ENCODE assay signal across 23 cellular contexts in genomic region chr2:105139556-105140236, GRCh38.
A peak's percentile ranks its signal among the peaks of the same experiment; 100 is the strongest.
DNase-seq lines count a peak whose midpoint lies in the region; ATAC-seq, FAIRE-seq and TF ChIP-seq lines count a peak whose summit lies in the region.
"Had no signal": no experiment of that assay in that cellular context is flagged by ENCODE, and none has a peak within 500 bp of the region (broad histone marks: within the 10 kb centered on the region; RNA-seq: fewer than 3 reads in every experiment).

No MANE protein-coding gene starts in this region.

- intact Hi-C loops in stomach (cut with DNase I; ENCODE audit: low total_unique reads) = no loop called here

- H3K79me2 ChIP-seq in mesendoderm (ENCODE audit: control insufficient read depth, insufficient read depth, low read length) = no peaks in the 10 kb centered on the region

- DNase-seq in A172 (ENCODE audit: low spot score) (peak; percentile 22), HTR-8/SVneo (ENCODE audit: insufficient read length, low spot score) (no peak), astrocyte of the cerebellum (ENCODE audit: low read depth) (peak; percentile 18), mesendoderm (no peak), mucosa of gallbladder (ENCODE audit: low spot score) (no peak), stomach (no peak), NCI-H526 treated with DMSO at 0.1 percent for 48 hours (lab: John Stamatoyannopoulos, UW) (no peak)
- DNase-seq: 8988T; CD8-positive, alpha-beta memory T cell; GF-D8; HCEC 1CT; IMR-90; MV-4-11; NCI-H1105 treated with DMSO at 0.1 percent for 48 hours; NCI-H2029 treated with DMSO at 0.1 percent for 48 hours; NCI-H345; OCI-M1; Right ventricle myocardium superior had no signal

- H2AK5ac ChIP-seq in mesendoderm (ENCODE audit: low read length) = peak overlapping the region; percentile 7

- H3K27ac ChIP-seq in mesendoderm (ENCODE audit: low read depth, low read length) (no peak overlapping the region), stomach (no peak overlapping the region)
- H3K27ac ChIP-seq: C4-2B, KMS-11 had no signal

- no peaks in the 10 kb centered on the region for H3K36me3 ChIP-seq in mesendoderm (ENCODE audit: control insufficient read depth, insufficient read depth, low read length)
- no peaks in the 10 kb centered on the region for H3K36me3 ChIP-seq in stomach

- H3K56ac ChIP-seq in mesendoderm (ENCODE audit: low read length) = no peak overlapping the region

- H3K9me3 ChIP-seq in stomach = no peaks in the 10 kb centered on the region

- ATAC-seq in HG03135 (IDR thresholded peaks at IDR 0.05; ENCODE audit: unreplicated experiment) = no peak
- ATAC-seq: GM23338 had no signal

- no CpG with 5 or more reads among the region's 6 CpGs for WGBS in mesendoderm (ENCODE audit: extremely low coverage, insufficient coverage, low lambda C conversion rate)
- 63 to 77% (median 68%) methylated on average over 6 of the region's 6 CpGs for WGBS in stomach, 5 donors

- H2BK15ac ChIP-seq in mesendoderm (replicated peaks; ENCODE audit: low read depth) = no peak overlapping the region

- H3K27me3 ChIP-seq in mesendoderm (ENCODE audit: insufficient read depth, low read length, poor library complexity) = no peaks in the 10 kb centered on the region
- H3K27me3 ChIP-seq in stomach = peaks cover 0 to 33% (median 24%) of the 10 kb centered on the region in 3 donors

- peaks cover 9% of the 10 kb centered on the region for H3K4me1 ChIP-seq in mesendoderm (ENCODE audit: control insufficient read depth, low read depth, low read length)
- peaks cover 7 to 13% (median 12%) of the 10 kb centered on the region in 4 donors for H3K4me1 ChIP-seq in stomach

- TF ChIP-seq POLR2A in stomach (IDR thresholded peaks at IDR 0.05) = no peak

- H4K5ac ChIP-seq in mesendoderm (ENCODE audit: low read length) = no peak overlapping the region

- no peak overlapping the region for H3K9ac ChIP-seq in mesendoderm (ENCODE audit: low read length)
- H3K9ac ChIP-seq: KMS-11 had no signal

- no peak overlapping the region for H3K4ac ChIP-seq in mesendoderm (ENCODE audit: low read depth, low read length)

- no peak overlapping the region for H2BK5ac ChIP-seq in mesendoderm (ENCODE audit: low read length)

- in situ Hi-C loops in astrocyte of the cerebellum (cut with HindIII; ENCODE audit: low sequenced_read_pairs) = no loop called here

- TF ChIP-seq CTCF in astrocyte of the cerebellum (IDR thresholded peaks at IDR 0.05; ENCODE audit: low read depth, low read length, missing control alignments) (no peak), stomach (IDR thresholded peaks at IDR 0.05) (no peak)

- H2BK120ac ChIP-seq in mesendoderm (ENCODE audit: low read depth, low read length) = no peak overlapping the region

- H3K18ac ChIP-seq in mesendoderm (ENCODE audit: low read length) = no peak overlapping the region

- no peaks in the 10 kb centered on the region for H3K79me1 ChIP-seq in mesendoderm (ENCODE audit: low read length)

- H3K23ac ChIP-seq in mesendoderm (ENCODE audit: low read length) = no peak overlapping the region

- H3K4me3 ChIP-seq in astrocyte of the cerebellum (ENCODE audit: low read depth, low read length) = no peak overlapping the region
- H3K4me3 ChIP-seq in mesendoderm (ENCODE audit: low read length) = no peak overlapping the region
- H3K4me3 ChIP-seq in stomach = no peak overlapping the region
- H3K4me3 ChIP-seq: GM23338 had no signal

- no peak overlapping the region for H3K4me2 ChIP-seq in mesendoderm (ENCODE audit: low read length)
- H3K4me2 ChIP-seq: GM23338, KMS-11 had no signal

- no peak for TF ChIP-seq EP300 in stomach (IDR thresholded peaks at IDR 0.05)

- no peak overlapping the region for H4K8ac ChIP-seq in mesendoderm (ENCODE audit: low read depth, low read length)

- FAIRE-seq in HTR-8/SVneo (lab: Jason Lieb, UNC) = peak; percentile 66
- FAIRE-seq: RCC 7860 had no signal

Comparison
In these comparisons a context has a peak if more than half of its experiments do, and no peak if none do; other contexts are left out.
1. DNase-seq: peak in A172 (single experiment) and astrocyte of the cerebellum (single experiment); none in HTR-8/SVneo (single experiment), mesendoderm (single experiment), mucosa of gallbladder (single experiment), stomach (single experiment) and NCI-H526 treated with DMSO at 0.1 percent for 48 hours (single experiment).